In the genomic region with DNA sequence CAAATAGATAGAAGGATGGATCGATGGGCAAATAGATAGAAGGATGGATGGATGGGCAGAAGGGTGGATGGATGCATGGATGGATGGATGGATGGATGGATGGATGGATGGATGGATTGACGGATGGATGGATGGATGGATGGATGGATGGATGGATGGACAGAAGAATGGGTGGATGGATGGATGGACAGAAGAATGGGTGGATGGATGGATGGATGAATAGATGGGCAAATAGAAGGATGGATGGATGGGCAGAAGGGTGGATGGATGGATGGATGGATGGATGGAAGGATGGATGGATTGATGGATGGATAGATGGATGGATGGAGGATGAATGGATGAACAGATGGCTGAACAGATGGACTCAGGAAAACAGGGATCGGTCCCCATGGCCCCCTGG, we compare ENCODE assay signal across 1 cellular context.
TF ChIP-seq lines count a peak whose summit lies in the region.

No MANE protein-coding gene starts in this region.

TF ChIP-seq in HEK293, 187 proteins besides CTCF, POLR2A, EP300 and RAD21:
- peak; percentile 98 for TF ChIP-seq ZNF366 (tag by site-specific recombination; conservative IDR thresholded peaks at IDR 0.05)
- TF ChIP-seq ZBTB17 (tag by site-specific recombination; IDR thresholded peaks at IDR 0.05), result peak; percentile 96
